Comparison of ENCODE assay signal across 19 cellular contexts in genomic region chr22:50714150-50714549, GRCh38. TPM values are rescaled to one million over a fixed set of nuclear protein-coding genes. Genes with fewer than 3 reads are reported as not detected.
DNase-seq lines count a peak whose midpoint lies in the region; ATAC-seq and TF ChIP-seq lines count a peak whose summit lies in the region.
"Had no signal": no experiment of that assay in that cellular context is flagged by ENCODE, and none has a peak within 500 bp of the region (broad histone marks: within the 10 kb centered on the region; RNA-seq: fewer than 3 reads in every experiment).

No MANE protein-coding gene starts in this region.

- H3K4me3 Mint-ChIP-seq in endothelial cell (ENCODE audit: unreplicated experiment) = peak overlapping the region; percentile 80
- H3K4me3 Mint-ChIP-seq: CD8-positive, alpha-beta memory T cell had no signal

- H3K27ac ChIP-seq in body of pancreas = peak overlapping the region in 3 of 4 donors; percentile 18 to 65 (median 55)
- H3K27ac ChIP-seq in layer of hippocampus (ENCODE audit: low read depth, low read length) = peak overlapping the region; percentile 89
- peak overlapping the region; percentile 99 for H3K27ac ChIP-seq in substantia nigra (ENCODE audit: low read depth, low read length, poor library complexity, severe bottlenecking)
- H3K27ac ChIP-seq: GM23248 had no signal

- H3K27me3 Mint-ChIP-seq in endothelial cell (ENCODE audit: unreplicated experiment) = peaks cover 61% of the 10 kb centered on the region

- H3K27ac Mint-ChIP-seq in endothelial cell (ENCODE audit: unreplicated experiment) = no peak overlapping the region
- H3K27ac Mint-ChIP-seq: CD8-positive, alpha-beta memory T cell had no signal

- H3K36me3 ChIP-seq in body of pancreas (replicated peaks in 1 of 2; ENCODE audit: insufficient read depth in 1 of 2, low read depth in 2 of 2) = no peaks in the 10 kb centered on the region
- H3K36me3 ChIP-seq: BE2C had no signal

- DNase-seq in body of pancreas = no peak
- DNase-seq in endothelial cell (ENCODE audit: low spot score) = no peak
- DNase-seq in substantia nigra (lab: John Stamatoyannopoulos, UW) = peak in 1 of 49 donors; percentile 54
- DNase-seq in stimulated activated CD4-positive, alpha-beta T cell treated with anti-CD3 and anti-CD28 coated beads, Interleukin-4, amount 100 ng/mL, for 1 hour = no peak
- no peak for DNase-seq in foreskin melanocyte
- DNase-seq in SKM-1 treated with dmso at 0.1 percent for 144 hours (lab: John Stamatoyannopoulos, UW; ENCODE audit: unreplicated experiment) = no peak
- DNase-seq in NCI-H446 (lab: John Stamatoyannopoulos, UW) = no peak
- DNase-seq: BE2C; CD8-positive, alpha-beta memory T cell; DND-41; GDM1; GM23248; NCI-H1436; NCI-H2029 treated with DMSO at 0.1 percent for 48 hours; NCI-H526 treated with DMSO at 0.1 percent for 48 hours; NK-92 treated with Interleukin-12 subunit alpha and Interleukin-12 subunit beta, amount 100 ng/mL, for 24 hours had no signal

- H3K4me1 ChIP-seq in body of pancreas = peaks cover 10% of the 10 kb centered on the region
- H3K4me1 ChIP-seq: BE2C had no signal

- TF ChIP-seq CTCF in body of pancreas (IDR thresholded peaks at IDR 0.05) = no peak
- no peak for TF ChIP-seq CTCF in endothelial cell (IDR thresholded peaks at IDR 0.05; ENCODE audit: unreplicated experiment)

- H3K36me3 Mint-ChIP-seq in endothelial cell (ENCODE audit: low read depth, unreplicated experiment) = peaks cover 66% of the 10 kb centered on the region
- H3K36me3 Mint-ChIP-seq: CD8-positive, alpha-beta memory T cell had no signal

- no peaks in the 10 kb centered on the region for H3K9me3 ChIP-seq in body of pancreas
- H3K9me3 ChIP-seq: BE2C had no signal

- H3K27me3 ChIP-seq in body of pancreas (no peaks in the 10 kb centered on the region), layer of hippocampus (ENCODE audit: control insufficient read depth, insufficient read depth, low read length) (no peaks in the 10 kb centered on the region)

- TF ChIP-seq POLR2A in body of pancreas (IDR thresholded peaks at IDR 0.05) = no peak

- no peaks in the 10 kb centered on the region for H3K9me3 Mint-ChIP-seq in endothelial cell (ENCODE audit: unreplicated experiment)
- H3K9me3 Mint-ChIP-seq: CD8-positive, alpha-beta memory T cell had no signal

- intact Hi-C loops in body of pancreas (cut with DNase I) = no loop called here

- WGBS in body of pancreas, 2 donors = 85 to 87% methylated on average over 6 to 7 of the region's 7 CpGs

- peaks cover 44% of the 10 kb centered on the region for H3K4me1 Mint-ChIP-seq in endothelial cell (ENCODE audit: unreplicated experiment)

- ATAC-seq in body of pancreas = no peak
- ATAC-seq: HCT116 had no signal

- no peak overlapping the region for H3K4me3 ChIP-seq in body of pancreas
- H3K4me3 ChIP-seq: GM23248 had no signal

RNA-seq across cellular contexts. Expression of gene ACR, which starts 23.9 kb away (rescaled TPM):
- not detected for total RNA-seq in body of pancreas
- 2.8 TPM for total RNA-seq in endothelial cell (ENCODE audit: unreplicated experiment)
- total RNA-seq: CD8-positive, alpha-beta memory T cell; GM23248; HT1080 had no signal

RNA-seq across cellular contexts. Expression of gene SHANK3, which starts 41.5 kb away (rescaled TPM):
- total RNA-seq in body of pancreas (10 to 100 TPM in 1 of 2 donors, 1 to 10 TPM in 1; 6.0 to 15.5 TPM), endothelial cell (ENCODE audit: unreplicated experiment) (223 TPM)

Comparison
In these comparisons a context has a peak if more than half of its experiments do, and no peak if none do; other contexts are left out.
1. RNA of gene SHANK3, which starts 41.5 kb away (total RNA-seq): 223 TPM in endothelial cell (single experiment); 6.0 to 15.5 TPM in body of pancreas; every median in the first group is over 10 times any median in the second.
2. Peak in every context shown above with its lines, with median percentiles within 50 percentile points of each other: H3K27ac ChIP-seq.